ENCODE assay signal across 8 cellular contexts in the genomic region with DNA sequence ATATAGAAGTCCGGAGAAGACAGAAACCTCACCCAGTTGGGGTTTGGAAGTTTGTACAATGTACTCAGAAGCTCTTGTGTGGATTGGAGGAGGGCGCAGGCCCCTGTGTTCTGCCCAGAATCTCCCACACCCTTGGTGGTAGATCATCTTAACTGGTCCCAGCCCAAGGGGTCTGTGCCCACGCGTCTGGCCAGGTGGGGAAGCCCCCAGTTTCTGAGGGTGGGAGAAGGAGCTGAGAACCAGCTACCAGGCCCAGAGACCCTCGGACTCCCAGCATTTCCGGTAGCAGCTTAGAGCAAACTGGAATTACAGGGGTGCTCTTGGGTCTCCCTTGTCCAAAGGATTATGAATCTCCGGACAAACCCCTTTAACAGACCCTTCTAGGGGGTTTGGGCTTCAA. TPM values are rescaled to one million over a fixed set of nuclear protein-coding genes. Genes with fewer than 3 reads are reported as not detected.
A peak's percentile ranks its signal among the peaks of the same experiment; 100 is the strongest.
DNase-seq lines count a peak whose midpoint lies in the region; ATAC-seq and TF ChIP-seq lines count a peak whose summit lies in the region.

No MANE protein-coding gene starts in this region.

- H3K4me3 Mint-ChIP-seq in GM23338 (peak overlapping the region; percentile 80; the same call in 1 of the 3 replicates), T-helper 17 cell (no peak overlapping the region)

- no peak for TF ChIP-seq CTCF in GM23338 (conservative IDR thresholded peaks at IDR 0.05; ENCODE audit: low read depth in 2 of 2)
- no peak for TF ChIP-seq CTCF in hepatocyte (IDR thresholded peaks at IDR 0.05; ENCODE audit: poor library complexity)
- no peak for TF ChIP-seq CTCF in spleen (IDR thresholded peaks at IDR 0.05 in 8 of 11, conservative IDR thresholded peaks at IDR 0.05 in 3 of 11)

- H3K4me1 ChIP-seq in GM23338 (ENCODE audit: insufficient read depth) (peaks cover 21% of the 10 kb centered on the region), hepatocyte (ENCODE audit: insufficient read depth) (peaks cover 14% of the 10 kb centered on the region), spleen (peaks cover 38 to 74% (median 49%) of the 10 kb centered on the region in 6 donors)

- H3K27ac ChIP-seq in GM23338 (ENCODE audit: low read depth) (no peak overlapping the region), hepatocyte (peak overlapping the region; percentile 83), spleen (peak overlapping the region; percentile 73 to 99 (median 97))

- peaks cover 5% of the 10 kb centered on the region; the same call in 1 of the 2 replicates for H3F3A ChIP-seq in GM23338 (replicated peaks; ENCODE audit: low read depth)

- H3K36me3 Mint-ChIP-seq in GM23338 (ENCODE audit: low read depth) (no peaks in the 10 kb centered on the region), T-helper 17 cell (ENCODE audit: low read depth) (no peaks in the 10 kb centered on the region)

- no peak overlapping the region for H2AFZ ChIP-seq in GM23338
- H2AFZ ChIP-seq in hepatocyte, result peak overlapping the region; percentile 88

- H3K4me2 ChIP-seq in GM23338, result peak overlapping the region; percentile 99; the same call in 1 of the 2 replicates
- peak overlapping the region; percentile 98 for H3K4me2 ChIP-seq in hepatocyte

- H3K27me3 Mint-ChIP-seq in GM23338 (ENCODE audit: insufficient read depth, low read depth, poor library complexity), result peaks cover 19% of the 10 kb centered on the region
- no peaks in the 10 kb centered on the region for H3K27me3 Mint-ChIP-seq in T-helper 17 cell

- DNase-seq in GM23338 (ENCODE audit: low spot score) (no peak), T-helper 17 cell (no peak), hepatocyte (ENCODE audit: low spot score) (no peak), spleen (peak; percentile 77), OCI-M1 (lab: John Stamatoyannopoulos, UW) (no peak), cerebellar cortex (ENCODE audit: low spot score) (no peak), DMS114 treated with DMSO at 0.1 percent for 48 hours (lab: John Stamatoyannopoulos, UW; ENCODE audit: unreplicated experiment) (no peak)

- 81% methylated on average over 7 of the region's 7 CpGs for WGBS in hepatocyte (ENCODE audit: low lambda C conversion rate, missing lambda C conversion rate)
- 51 to 89% (median 77%) methylated on average over 5 to 7 of the region's 7 CpGs for WGBS in spleen, 5 donors

- intact Hi-C loops in spleen (cut with DNase I; ENCODE audit: low total_unique reads), result no loop called here

- H3K27ac Mint-ChIP-seq in GM23338 (0 out of 2 replicates have a peak overlapping the region, but pooled peaks have one; percentile 73), T-helper 17 cell (peak overlapping the region; percentile 84)

- H3K9me2 ChIP-seq in GM23338 (ENCODE audit: insufficient read depth), result no peaks in the 10 kb centered on the region
- H3K9me2 ChIP-seq in hepatocyte (replicated peaks; ENCODE audit: insufficient read depth), result no peaks in the 10 kb centered on the region

- H4K20me1 ChIP-seq in GM23338 (replicated peaks; ENCODE audit: insufficient read depth) (no peaks in the 10 kb centered on the region), hepatocyte (ENCODE audit: insufficient read depth, poor library complexity, severe bottlenecking) (peaks cover 20% of the 10 kb centered on the region)

- H3K4me1 Mint-ChIP-seq in GM23338, result peaks cover 28% of the 10 kb centered on the region
- peaks cover 14% of the 10 kb centered on the region for H3K4me1 Mint-ChIP-seq in T-helper 17 cell

- H3K79me2 ChIP-seq in GM23338 (replicated peaks; ENCODE audit: insufficient read depth) (no peaks in the 10 kb centered on the region), hepatocyte (peaks cover 29% of the 10 kb centered on the region)

- ATAC-seq in GM23338, result no peak
- ATAC-seq in T-helper 17 cell, result no peak
- no peak for ATAC-seq in HG03520 (IDR thresholded peaks at IDR 0.05; ENCODE audit: unreplicated experiment)

- H3K4me3 ChIP-seq in GM23338, result peak overlapping the region; percentile 87; the same call in 1 of the 2 replicates
- no peak overlapping the region for H3K4me3 ChIP-seq in hepatocyte
- H3K4me3 ChIP-seq in spleen, result peak overlapping the region in 3 of 8 donors; percentile 88 to 98 (median 94)

- H3K36me3 ChIP-seq in GM23338 (ENCODE audit: insufficient read depth) (no peaks in the 10 kb centered on the region), hepatocyte (replicated peaks; ENCODE audit: insufficient read depth, low read depth) (no peaks in the 10 kb centered on the region), spleen (no peaks in the 10 kb centered on the region)

- peaks cover 28% of the 10 kb centered on the region for H3K27me3 ChIP-seq in GM23338 (ENCODE audit: insufficient read depth)
- no peaks in the 10 kb centered on the region for H3K27me3 ChIP-seq in hepatocyte
- H3K27me3 ChIP-seq in spleen (replicated peaks in 1 of 7), result no peaks in the 10 kb centered on the region

- H3K9me3 ChIP-seq in T-helper 17 cell (ENCODE audit: control insufficient read depth, low read length, poor library complexity, severe bottlenecking) (no peaks in the 10 kb centered on the region), hepatocyte (ENCODE audit: low read depth) (no peaks in the 10 kb centered on the region), spleen (no peaks in the 10 kb centered on the region)

- H3K9me3 Mint-ChIP-seq in GM23338, result no peaks in the 10 kb centered on the region; the same call in 2 of the 3 replicates

- no peak for TF ChIP-seq POLR2A in spleen (IDR thresholded peaks at IDR 0.05)

TF ChIP-seq in GM23338, 12 proteins besides CTCF, POLR2A, EP300 and RAD21 (continues in another document):
- TF ChIP-seq, protein P1, sequence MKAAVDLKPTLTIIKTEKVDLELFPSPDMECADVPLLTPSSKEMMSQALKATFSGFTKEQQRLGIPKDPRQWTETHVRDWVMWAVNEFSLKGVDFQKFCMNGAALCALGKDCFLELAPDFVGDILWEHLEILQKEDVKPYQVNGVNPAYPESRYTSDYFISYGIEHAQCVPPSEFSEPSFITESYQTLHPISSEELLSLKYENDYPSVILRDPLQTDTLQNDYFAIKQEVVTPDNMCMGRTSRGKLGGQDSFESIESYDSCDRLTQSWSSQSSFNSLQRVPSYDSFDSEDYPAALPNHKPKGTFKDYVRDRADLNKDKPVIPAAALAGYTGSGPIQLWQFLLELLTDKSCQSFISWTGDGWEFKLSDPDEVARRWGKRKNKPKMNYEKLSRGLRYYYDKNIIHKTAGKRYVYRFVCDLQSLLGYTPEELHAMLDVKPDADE (IDR thresholded peaks at IDR 0.05), result no peak
- no peak for TF ChIP-seq POLR2AphosphoS5 (IDR thresholded peaks at IDR 0.05; ENCODE audit: low read depth)
- TF ChIP-seq STAT1 (IDR thresholded peaks at IDR 0.05; ENCODE audit: unreplicated experiment), result no peak
- TF ChIP-seq ZNF114 (CRISPR knock-in tag; IDR thresholded peaks at IDR 0.05), result no peak
- TF ChIP-seq EZH2phosphoT487 (IDR thresholded peaks at IDR 0.05; ENCODE audit: unreplicated experiment), result no peak
- no peak for TF ChIP-seq ZNF331 (CRISPR knock-in tag; IDR thresholded peaks at IDR 0.05; ENCODE audit: low read depth)
- TF ChIP-seq JUNB (IDR thresholded peaks at IDR 0.05; ENCODE audit: unreplicated experiment), result no peak

RNA-seq across cellular contexts. Expression of a gene that starts 2.3 kb away (rescaled TPM):
- 10.1 and 10.5 TPM in 2 replicates for total RNA-seq in GM23338 (2014; rRNA removed; shearing (Covaris generic))
- polyA plus RNA-seq in GM23338 (2016; fragmentation: Nextera tagmentation; extraction: Ambion mirVana) (1.9 and 2.1 TPM in 2 replicates), hepatocyte (5.1 and 6.7 TPM in 2 replicates), spleen (100 to 1,000 TPM in 1 of 3 donors, 10 to 100 TPM in 2; 30.0 to 105 (median 40.9) TPM)
- total RNA-seq in T-helper 17 cell (100 to 1,000 TPM in 1 of 2 donors, 10 to 100 TPM in 1; 82.9 to 111 TPM), hepatocyte (22.5 and 26.2 TPM in 2 replicates), spleen (100 to 1,000 TPM in 4 of 7 donors, 10 to 100 TPM in 3; 54.1 to 136 (median 112) TPM)

RNA-seq across cellular contexts. Expression of a gene that starts 13.1 kb away (rescaled TPM):
- total RNA-seq in GM23338 (2014; rRNA removed; shearing (Covaris generic)), result not detected in 2 replicates
- 0.19 TPM in 1 of 2 replicates, not detected in the other for polyA plus RNA-seq in GM23338 (2016; fragmentation: Nextera tagmentation; extraction: Ambion mirVana)
- not detected for total RNA-seq in T-helper 17 cell
- 0.37 TPM in 1 of 2 replicates, not detected in the other for total RNA-seq in hepatocyte
- polyA plus RNA-seq in hepatocyte, result 0.83 and 2.2 TPM in 2 replicates
- total RNA-seq in spleen, result 1 to 10 TPM in 6 of 7 donors, not detected in 1; 1.2 to 4.7 (median 2.7) TPM
- 1 to 10 TPM; 3.7 to 5.9 (median 5.7) TPM for polyA plus RNA-seq in spleen

RNA-seq across cellular contexts. Expression of a gene that starts 22.8 kb away (rescaled TPM):
- 1.3 and 4.7 TPM in 2 replicates for total RNA-seq in GM23338 (2014; rRNA removed; shearing (Covaris generic))
- 0.70 and 0.97 TPM in 2 replicates for polyA plus RNA-seq in GM23338 (2016; fragmentation: Nextera tagmentation; extraction: Ambion mirVana)
- total RNA-seq in T-helper 17 cell, result 1 to 10 TPM; 1.7 to 5.8 TPM
- 2.4 and 3.1 TPM in 2 replicates for total RNA-seq in hepatocyte
- polyA plus RNA-seq in hepatocyte, result 3.1 and 4.2 TPM in 2 replicates
- total RNA-seq in spleen, result 1 to 10 TPM; 1.2 to 7.5 (median 4.1) TPM
- 1 to 10 TPM; 1.1 to 1.9 (median 1.1) TPM for polyA plus RNA-seq in spleen

RNA-seq across cellular contexts. Expression of a gene that starts 48.7 kb away (rescaled TPM):
- 27.9 and 34.3 TPM in 2 replicates for total RNA-seq in GM23338 (2014; rRNA removed; shearing (Covaris generic))
- polyA plus RNA-seq in GM23338 (2016; fragmentation: Nextera tagmentation; extraction: Ambion mirVana) (21.2 and 22.4 TPM in 2 replicates), hepatocyte (5,822 and 6,071 TPM in 2 replicates), spleen (10 to 100 TPM in 2 of 3 donors, 1 to 10 TPM in 1; 7.1 to 24.0 (median 11.3) TPM)
- total RNA-seq in T-helper 17 cell (10 to 100 TPM; 15.4 to 16.6 TPM), hepatocyte (351 and 1,063 TPM in 2 replicates), spleen (100 to 1,000 TPM in 2 of 7 donors, 10 to 100 TPM in 4, 1 to 10 TPM in 1; 7.4 to 458 (median 65.4) TPM)

RNA-seq across cellular contexts. Expression of a gene that starts 57.6 kb away (rescaled TPM):
- total RNA-seq in GM23338 (2014; rRNA removed; shearing (Covaris generic)), result 11.4 and 15.9 TPM in 2 replicates
- 12.0 and 13.2 TPM in 2 replicates for polyA plus RNA-seq in GM23338 (2016; fragmentation: Nextera tagmentation; extraction: Ambion mirVana)
- 10 to 100 TPM; 19.9 to 20.9 TPM for total RNA-seq in T-helper 17 cell
- total RNA-seq in hepatocyte, result 35.5 and 42.7 TPM in 2 replicates
- 55.8 and 56.9 TPM in 2 replicates for polyA plus RNA-seq in hepatocyte
- 10 to 100 TPM; 22.9 to 41.5 (median 26.1) TPM for total RNA-seq in spleen
- polyA plus RNA-seq in spleen, result 10 to 100 TPM in 1 of 3 donors, 1 to 10 TPM in 2; 8.7 to 16.9 (median 9.5) TPM
